Comparison of ENCODE assay signal across 1 cellular context in genomic region chr19:2819540-2820111, GRCh38.
A peak's percentile ranks its signal among the peaks of the same experiment; 100 is the strongest.
TF ChIP-seq lines count a peak whose summit lies in the region.

TSS of gene ZNF554 (plus strand) at chr19:2819868. CDS start at chr19:2820072, 204 bp downstream.

TF ChIP-seq in GM12878, 131 proteins besides CTCF, POLR2A, EP300 and RAD21 (continued from another document):
- TF ChIP-seq ZNF592 (IDR thresholded peaks at IDR 0.05) (peak; percentile 70; the same call in 1 of the 2 replicates), IRF3 (IDR thresholded peaks at IDR 0.05) (no peak), ZNF274 (IDR thresholded peaks at IDR 0.05; ENCODE audit: insufficient read depth, insufficient read length) (no peak), PBX3 (IDR thresholded peaks at IDR 0.05; ENCODE audit: insufficient replicate concordance, low read depth, low read length) (no peak), MEF2B (IDR thresholded peaks at IDR 0.05; ENCODE audit: partially characterized antibody, poor library complexity, severe bottlenecking) (no peak), SMARCA5 (IDR thresholded peaks at IDR 0.05) (peak; percentile 77), SREBF1 (IDR thresholded peaks at IDR 0.05; ENCODE audit: low read length) (peak; percentile 83), ZBTB40 (IDR thresholded peaks at IDR 0.05; ENCODE audit: borderline replicate concordance) (no peak; the same call in 1 of the 2 replicates), HDAC6 (IDR thresholded peaks at IDR 0.05; ENCODE audit: unreplicated experiment) (peak; percentile 21), CBX3 (IDR thresholded peaks at IDR 0.05; ENCODE audit: borderline replicate concordance, low read depth) (no peak), CEBPB (IDR thresholded peaks at IDR 0.05; ENCODE audit: borderline replicate concordance in 1 of 2, low read depth in 2 of 2, low read length in 2 of 2) (no peak), MYC (IDR thresholded peaks at IDR 0.05; ENCODE audit: insufficient read depth, insufficient read length, insufficient replicate concordance, low read length, severe bottlenecking) (peak; percentile 24), EED (IDR thresholded peaks at IDR 0.05; ENCODE audit: low read depth) (peak; percentile 26; the same call in 1 of the 2 replicates), YBX1 (IDR thresholded peaks at IDR 0.05) (no peak), ATF3 (IDR thresholded peaks at IDR 0.05; ENCODE audit: borderline replicate concordance, extremely low read depth, low read depth, low read length) (peak; percentile 78), KAT2A (conservative IDR thresholded peaks at IDR 0.05; ENCODE audit: control insufficient read depth, low read depth, low read length) (no peak), SUPT20H (IDR thresholded peaks at IDR 0.05; ENCODE audit: borderline replicate concordance, control insufficient read depth, low read depth, low read length) (no peak), NR2F1 (conservative IDR thresholded peaks at IDR 0.05) (peak; percentile 72), ETV6 (conservative IDR thresholded peaks at IDR 0.05 in 1 of 2, IDR thresholded peaks at IDR 0.05 in 1 of 2; ENCODE audit: borderline replicate concordance in 1 of 2, low read depth in 1 of 2) (no peak), E4F1 (IDR thresholded peaks at IDR 0.05; ENCODE audit: borderline replicate concordance, partially characterized antibody) (no peak), RELA (IDR thresholded peaks at IDR 0.05; ENCODE audit: borderline replicate concordance, partially characterized antibody) (peak; percentile 90), BHLHE40 (IDR thresholded peaks at IDR 0.05; ENCODE audit: borderline replicate concordance in 1 of 2, low read depth in 2 of 2, low read length in 1 of 2) (peak in 1 of 2 experiments; percentile 75; a peak in 2 of 4 replicates), DPF2 (IDR thresholded peaks at IDR 0.05) (peak; percentile 73; the same call in 1 of the 2 replicates), FOS (IDR thresholded peaks at IDR 0.05; ENCODE audit: borderline replicate concordance, extremely low read depth, insufficient read length) (no peak), MAX (IDR thresholded peaks at IDR 0.05; ENCODE audit: low read depth, low read length) (no peak; the same call in 1 of the 2 replicates), CEBPZ (IDR thresholded peaks at IDR 0.05; ENCODE audit: low read depth, low read length) (no peak), ELK1 (IDR thresholded peaks at IDR 0.05; ENCODE audit: low read depth, low read length) (no peak), KLF5 (IDR thresholded peaks at IDR 0.05; ENCODE audit: partially characterized antibody) (peak; percentile 85), TCF3 (IDR thresholded peaks at IDR 0.05; ENCODE audit: borderline replicate concordance, insufficient read depth, low read depth, low read length) (0 out of 2 replicates have a peak, but pooled peaks have one; percentile 6), FOXM1 (IDR thresholded peaks at IDR 0.05; ENCODE audit: low read depth, low read length) (no peak), CBX5 (IDR thresholded peaks at IDR 0.05; ENCODE audit: low read depth) (no peak), RUNX3 (IDR thresholded peaks at IDR 0.05; ENCODE audit: low read length) (peak; percentile 66), ZNF207 (IDR thresholded peaks at IDR 0.05; ENCODE audit: borderline replicate concordance) (peak; percentile 68), SUZ12 (IDR thresholded peaks at IDR 0.05; ENCODE audit: unreplicated experiment) (no peak), SIX5 (IDR thresholded peaks at IDR 0.05; ENCODE audit: low read depth, low read length, severe bottlenecking) (peak; percentile 95), WRNIP1 (IDR thresholded peaks at IDR 0.05; ENCODE audit: borderline replicate concordance, low read depth, low read length) (no peak)
